Comparison of ENCODE assay signal across 14 cellular contexts in the genomic region with DNA sequence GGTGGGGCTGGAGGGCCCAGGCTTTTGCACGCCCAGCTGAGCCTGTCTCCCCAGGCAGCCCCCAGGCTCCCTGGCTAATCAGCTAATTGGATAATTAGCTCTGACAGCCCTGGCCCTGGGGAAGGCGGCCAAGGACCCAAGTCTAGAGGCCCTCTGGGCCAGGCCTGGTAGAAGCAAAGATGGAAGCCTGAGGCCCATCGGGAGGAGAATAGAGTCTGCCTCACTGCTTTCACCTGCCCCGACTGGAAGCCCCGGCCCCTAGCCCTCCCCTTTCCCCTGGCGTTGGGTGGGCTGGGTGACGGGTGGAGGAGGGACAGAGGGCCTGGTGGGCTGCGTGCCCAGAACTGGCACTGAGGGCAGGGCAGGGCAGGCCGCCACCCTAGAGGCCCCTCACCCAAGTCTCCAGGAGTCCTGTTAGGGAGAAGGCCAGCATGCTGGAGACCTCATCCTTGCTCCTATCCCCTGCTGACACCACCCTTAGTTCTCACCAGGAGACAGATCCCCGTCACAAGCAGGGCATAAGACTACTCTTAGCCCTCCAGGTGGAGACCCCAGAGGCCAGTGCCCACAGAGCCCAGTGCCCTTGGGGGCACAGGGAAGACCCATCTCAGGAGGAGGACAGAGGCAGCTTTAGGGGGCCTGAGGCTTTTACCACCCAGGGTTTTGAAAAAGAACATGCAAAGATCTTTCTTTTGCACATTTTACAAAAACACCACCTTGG. TPM values are rescaled to one million over a fixed set of nuclear protein-coding genes. Genes with fewer than 3 reads are reported as not detected.
DNase-seq lines count a peak whose midpoint lies in the region; ATAC-seq, FAIRE-seq and TF ChIP-seq lines count a peak whose summit lies in the region.
"Had no signal": no experiment of that assay in that cellular context is flagged by ENCODE, and none has a peak within 500 bp of the region (broad histone marks: within the 10 kb centered on the region; RNA-seq: fewer than 3 reads in every experiment).

No MANE protein-coding gene starts in this region.

- H3K27me3 ChIP-seq in Loucy (ENCODE audit: insufficient read depth, low read length, poor library complexity, severe bottlenecking) (no peaks in the 10 kb centered on the region), dorsolateral prefrontal cortex (no peaks in the 10 kb centered on the region), psoas muscle (ENCODE audit: insufficient read depth in 3 of 3, low read length in 2 of 3) (no peaks in the 10 kb centered on the region)

- no peaks in the 10 kb centered on the region for H3K36me3 ChIP-seq in Loucy (ENCODE audit: insufficient read depth, low read length)
- H3K36me3 ChIP-seq in psoas muscle (ENCODE audit: insufficient read depth in 1 of 2, low read depth in 1 of 2), result peaks cover 0 to 70% of the 10 kb centered on the region in 2 donors

- peaks cover 48% of the 10 kb centered on the region for H3K4me1 ChIP-seq in A549
- H3K4me1 ChIP-seq in Loucy (ENCODE audit: insufficient read depth, low read length, poor library complexity, severe bottlenecking), result peaks cover 11% of the 10 kb centered on the region
- H3K4me1 ChIP-seq in psoas muscle, result peaks cover 25% of the 10 kb centered on the region

- H4K20me1 ChIP-seq in Loucy (ENCODE audit: insufficient read depth, low read length, poor library complexity, severe bottlenecking), result peaks cover 6% of the 10 kb centered on the region

- TF ChIP-seq EP300 in A549 (IDR thresholded peaks at IDR 0.05), result no peak

- H3K9me2 ChIP-seq in Loucy (replicated peaks; ENCODE audit: low read depth, low read length), result no peaks in the 10 kb centered on the region

- TF ChIP-seq POLR2A in A549 (IDR thresholded peaks at IDR 0.05; ENCODE audit: low read length), result no peak

- TF ChIP-seq RAD21 in A549 (conservative IDR thresholded peaks at IDR 0.05 in 1 of 2, IDR thresholded peaks at IDR 0.05 in 1 of 2), result no peak

- no peak for ATAC-seq in A549
- ATAC-seq in psoas muscle, result no peak
- no peak for ATAC-seq in GM21526 (IDR thresholded peaks at IDR 0.05; ENCODE audit: low FRiP score, unreplicated experiment)
- ATAC-seq in GM19463 (IDR thresholded peaks at IDR 0.05; ENCODE audit: unreplicated experiment), result no peak
- ATAC-seq in GM21717 (IDR thresholded peaks at IDR 0.05; ENCODE audit: unreplicated experiment), result no peak
- ATAC-seq in HG02840 (IDR thresholded peaks at IDR 0.05; ENCODE audit: low FRiP score, unreplicated experiment), result no peak
- ATAC-seq: naive thymus-derived CD8-positive, alpha-beta T cell had no signal

- FAIRE-seq in A549 (lab: Jason Lieb, UNC), result no peak
- FAIRE-seq: keratinocyte had no signal

- DNase-seq in A549 (ENCODE audit: low read depth in 1 of 2, low spot score in 1 of 2) (no peak), dorsolateral prefrontal cortex (no peak), psoas muscle (no peak)
- DNase-seq: activated CD4-positive, alpha-beta T cell treated with anti-CD3 and anti-CD28 coated beads, Interleukin-2, amount 50 U/mL, for 48 hours; activated gamma-delta T cell; cerebellar nuclear complex; naive thymus-derived CD8-positive, alpha-beta T cell; NCI-H2029 had no signal

- TF ChIP-seq CTCF in A549 (IDR thresholded peaks at IDR 0.05), result no peak
- no peak for TF ChIP-seq CTCF in Loucy (conservative IDR thresholded peaks at IDR 0.05; ENCODE audit: low read length)
- TF ChIP-seq CTCF in dorsolateral prefrontal cortex (IDR thresholded peaks at IDR 0.05 in 54 of 56, conservative IDR thresholded peaks at IDR 0.05 in 2 of 56; ENCODE audit: low read depth in 1 of 56, partially characterized antibody in 56 of 56), result no peak
- TF ChIP-seq CTCF in psoas muscle (IDR thresholded peaks at IDR 0.05), result no peak

- WGBS in A549 (ENCODE audit: missing lambda C conversion rate), result 82% methylated on average over 9 of the region's 10 CpGs
- WGBS in psoas muscle, 3 donors, result 55 to 75% (median 66%) methylated on average over 8 to 10 of the region's 10 CpGs

- H3K4me2 ChIP-seq in A549 (peak overlapping the region; percentile 49; the same call in 2 of the 3 replicates), Loucy (ENCODE audit: low read depth, low read length, poor library complexity, severe bottlenecking) (no peak overlapping the region)

- POLR2A ChIA-PET in A549 (lab: Yijun Ruan, JAX), result interaction anchor here (1.6 kb wide), 1 partner anchor 29 kb away, joined by 9 read pairs; no protein-coding TSS in a partner anchor

- H3K4me3 ChIP-seq in A549 (no peak overlapping the region), Loucy (ENCODE audit: low read length, poor library complexity, severe bottlenecking) (no peak overlapping the region), dorsolateral prefrontal cortex (no peak overlapping the region), psoas muscle (no peak overlapping the region)

- CTCF ChIA-PET in A549 (lab: Yijun Ruan, JAX), result interaction anchor here (0.9 to 9.1 kb wide), 7 partner anchors 8 to 125 kb away, joined by 3 to 309 read pairs (median 7); no protein-coding TSS in a partner anchor

- H3K27ac ChIP-seq in A549 (peak overlapping the region; percentile 66 to 79; a peak in 5 of 6 replicates), dorsolateral prefrontal cortex (peak overlapping the region in 58 of 59 donors; percentile 36 to 100 (median 90)), psoas muscle (peak overlapping the region; percentile 74)

- peaks cover 8% of the 10 kb centered on the region; the same call in 1 of the 2 replicates for H3K79me2 ChIP-seq in Loucy (ENCODE audit: insufficient read depth, low read length)

- peak overlapping the region; percentile 8 for H3K9ac ChIP-seq in Loucy (ENCODE audit: low read depth, low read length, poor library complexity, severe bottlenecking)

- H2AFZ ChIP-seq in Loucy (ENCODE audit: low read length), result no peak overlapping the region

- intact Hi-C loops in dorsolateral prefrontal cortex (cut with DNase I), result loop anchor here in 1 of 2 donors (10.0 kb wide), 1 partner anchor 56 kb away; no protein-coding TSS in a partner anchor
- intact Hi-C loops in psoas muscle (cut with DNase I), result no loop called here

- H3F3A ChIP-seq in Loucy (ENCODE audit: low read depth), result 0 out of 2 replicates have a peak, but pooled peaks cover 5% of the 10 kb centered on the region

- no peaks in the 10 kb centered on the region for H3K9me3 ChIP-seq in A549
- H3K9me3 ChIP-seq in Loucy (ENCODE audit: insufficient read depth, low read depth, low read length), result no peaks in the 10 kb centered on the region
- H3K9me3 ChIP-seq in psoas muscle, result no peaks in the 10 kb centered on the region

TF ChIP-seq in A549, 52 proteins besides CTCF, POLR2A, EP300 and RAD21 (continues in another document):
- TF ChIP-seq JUN (IDR thresholded peaks at IDR 0.05) (no peak), KDM5A (IDR thresholded peaks at IDR 0.05) (no peak), RARB (CRISPR knock-in tag; IDR thresholded peaks at IDR 0.05) (no peak), FOSL2 (IDR thresholded peaks at IDR 0.05) (no peak), FOSL2 (CRISPR knock-in tag; IDR thresholded peaks at IDR 0.05) (no peak)

RNA-seq across cellular contexts. Expression of gene LYL1, which starts 12.0 kb away (rescaled TPM):
- polyA plus RNA-seq in A549 (2011; rRNA removed) (0.08 and 0.26 TPM in 2 replicates), A549 (2017; fragmentation: RNase III; extraction: RNeasy Plus Mini Kit Qiagen cat#74134 plus additional on column Dnase treatment) (0.30 to 0.82 TPM (median 0.39 TPM) in 3 replicates), psoas muscle (1 to 10 TPM; 1.1 to 3.4 (median 1.1) TPM)
- polyA plus RNA-seq in A549 (2012; cell fraction: cytosol; rRNA removed), result 0.50 and 0.82 TPM in 2 replicates
- 0.66 and 1.2 TPM in 2 replicates for polyA plus RNA-seq in A549 (2012; cell fraction: nucleus; rRNA removed)
- polyA minus RNA-seq in A549 (2011; rRNA and poly(A)+ RNA removed), result 0.15 and 0.21 TPM in 2 replicates
- total RNA-seq in dorsolateral prefrontal cortex (10 to 100 TPM in 2 of 120 experiments, 1 to 10 TPM in 118; 1.0 to 11.8 (median 4.5) TPM), psoas muscle (1 to 10 TPM; 2.1 to 4.6 (median 3.2) TPM)

RNA-seq across cellular contexts. Expression of gene TRMT1, which starts 25.9 kb away (rescaled TPM):
- polyA plus RNA-seq in A549 (2011; rRNA removed) (16.3 and 18.2 TPM in 2 replicates), A549 (2017; fragmentation: RNase III; extraction: RNeasy Plus Mini Kit Qiagen cat#74134 plus additional on column Dnase treatment) (29.8 to 40.2 TPM (median 35.2 TPM) in 3 replicates), psoas muscle (10 to 100 TPM; 42.3 to 87.1 (median 45.4) TPM)
- 57.5 and 67.4 TPM in 2 replicates for polyA plus RNA-seq in A549 (2012; cell fraction: cytosol; rRNA removed)
- 388 and 458 TPM in 2 replicates for polyA plus RNA-seq in A549 (2012; cell fraction: nucleus; rRNA removed)
- 16.9 and 24.9 TPM in 2 replicates for polyA minus RNA-seq in A549 (2011; rRNA and poly(A)+ RNA removed)
- total RNA-seq in dorsolateral prefrontal cortex (10 to 100 TPM; 30.6 to 70.9 (median 40.8) TPM), psoas muscle (10 to 100 TPM; 31.6 to 45.3 (median 35.1) TPM)

RNA-seq across cellular contexts. Expression of gene NACC1, which starts 27.4 kb away (rescaled TPM):
- polyA plus RNA-seq in A549 (2011; rRNA removed), result 26.1 and 30.0 TPM in 2 replicates
- 117 and 155 TPM in 2 replicates for polyA plus RNA-seq in A549 (2012; cell fraction: cytosol; rRNA removed)
- polyA plus RNA-seq in A549 (2012; cell fraction: nucleus; rRNA removed), result 158 and 206 TPM in 2 replicates
- polyA plus RNA-seq in A549 (2017; fragmentation: RNase III; extraction: RNeasy Plus Mini Kit Qiagen cat#74134 plus additional on column Dnase treatment), result 32.4 to 39.8 TPM (median 37.9 TPM) in 3 replicates
- polyA minus RNA-seq in A549 (2011; rRNA and poly(A)+ RNA removed), result 20.0 and 30.9 TPM in 2 replicates
- total RNA-seq in dorsolateral prefrontal cortex, result 100 to 1,000 TPM in 5 of 120 experiments, 10 to 100 TPM in 115; 54.8 to 122 (median 79.3) TPM
- total RNA-seq in psoas muscle, result 10 to 100 TPM; 32.1 to 48.9 (median 37.9) TPM
- 10 to 100 TPM; 11.9 to 63.4 (median 45.8) TPM for polyA plus RNA-seq in psoas muscle

RNA-seq across cellular contexts. Expression of gene STX10, which starts 59.5 kb away (rescaled TPM):
- polyA plus RNA-seq in A549 (2011; rRNA removed) (39.1 and 41.5 TPM in 2 replicates), A549 (2017; fragmentation: RNase III; extraction: RNeasy Plus Mini Kit Qiagen cat#74134 plus additional on column Dnase treatment) (56.1 to 63.6 TPM (median 61.2 TPM) in 3 replicates), psoas muscle (10 to 100 TPM; 34.5 to 63.3 (median 43.6) TPM)
- 83.3 and 89.9 TPM in 2 replicates for polyA plus RNA-seq in A549 (2012; cell fraction: cytosol; rRNA removed)
- polyA plus RNA-seq in A549 (2012; cell fraction: nucleus; rRNA removed), result 115 and 121 TPM in 2 replicates
- polyA minus RNA-seq in A549 (2011; rRNA and poly(A)+ RNA removed), result 26.2 and 39.5 TPM in 2 replicates
- total RNA-seq in dorsolateral prefrontal cortex (10 to 100 TPM; 21.7 to 50.2 (median 33.8) TPM), psoas muscle (10 to 100 TPM; 18.5 to 20.4 (median 19.3) TPM)

RNA-seq across cellular contexts. Expression of gene IER2, which starts 59.5 kb away (rescaled TPM):
- polyA plus RNA-seq in A549 (2011; rRNA removed), result 52.5 and 75.7 TPM in 2 replicates
- 137 and 174 TPM in 2 replicates for polyA plus RNA-seq in A549 (2012; cell fraction: cytosol; rRNA removed)
- polyA plus RNA-seq in A549 (2012; cell fraction: nucleus; rRNA removed), result 300 and 360 TPM in 2 replicates
- polyA plus RNA-seq in A549 (2017; fragmentation: RNase III; extraction: RNeasy Plus Mini Kit Qiagen cat#74134 plus additional on column Dnase treatment), result 35.9 to 39.9 TPM (median 36.7 TPM) in 3 replicates
- polyA minus RNA-seq in A549 (2011; rRNA and poly(A)+ RNA removed), result 16.9 and 26.4 TPM in 2 replicates
- 10 to 100 TPM; 15.7 to 43.8 (median 25.6) TPM for total RNA-seq in dorsolateral prefrontal cortex
- 10 to 100 TPM; 16.8 to 31.2 (median 29.9) TPM for total RNA-seq in psoas muscle
- 10 to 100 TPM; 12.9 to 62.7 (median 18.2) TPM for polyA plus RNA-seq in psoas muscle
